ENCODE assay signal across 24 cellular contexts in the genomic region with DNA sequence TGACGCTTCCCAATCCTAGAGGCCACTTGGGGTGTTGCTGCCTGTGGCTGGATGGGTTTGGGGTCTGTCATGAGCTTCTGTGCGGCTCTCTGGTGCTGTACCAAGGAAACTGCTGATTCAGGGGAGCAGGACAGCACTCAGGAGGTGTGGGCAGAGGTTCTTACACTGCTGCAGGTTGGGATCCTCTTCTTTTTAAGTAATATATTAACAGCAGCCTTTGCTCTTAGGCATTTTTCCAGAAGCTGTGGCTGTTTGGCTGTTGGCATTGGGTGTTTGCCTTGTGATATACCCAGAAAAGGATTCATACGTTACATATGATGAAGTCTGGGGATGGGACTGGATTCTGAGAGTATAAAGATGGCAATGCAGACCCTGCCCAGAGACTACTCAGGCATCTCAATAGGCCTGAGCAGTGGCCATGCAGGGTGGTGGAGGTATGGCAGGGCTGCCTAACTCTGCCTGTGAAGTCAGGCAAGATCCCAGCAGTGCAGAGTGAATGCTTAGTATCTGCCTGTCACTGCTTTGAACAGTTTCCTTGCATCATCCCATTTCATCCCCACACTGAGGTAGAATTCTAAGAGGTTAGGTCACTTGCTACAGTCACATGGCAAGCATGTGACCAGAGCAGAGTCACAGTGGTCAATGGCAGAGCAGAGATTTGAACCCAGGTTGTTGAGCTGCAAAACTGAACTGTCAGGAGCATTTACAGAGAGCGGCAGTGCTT. TPM values are rescaled to one million over a fixed set of nuclear protein-coding genes. Genes with fewer than 3 reads are reported as not detected.
A peak's percentile ranks its signal among the peaks of the same experiment; 100 is the strongest.
DNase-seq lines count a peak whose midpoint lies in the region; ATAC-seq, FAIRE-seq and TF ChIP-seq lines count a peak whose summit lies in the region.
"Had no signal": no experiment of that assay in that cellular context is flagged by ENCODE, and none has a peak within 500 bp of the region (broad histone marks: within the 10 kb centered on the region; RNA-seq: fewer than 3 reads in every experiment).

No MANE protein-coding gene starts in this region.

- H2AFZ ChIP-seq in HepG2 (ENCODE audit: low read length), result no peak overlapping the region

- in situ Hi-C loops in HepG2 (cut with HindIII; ENCODE audit: extremely low pct_ligation_motif_present, low pct_unique_long_range_greater_than_20kb), result no loop called here

- ATAC-seq in HepG2, result no peak

- no peaks in the 10 kb centered on the region for H3K27me3 Mint-ChIP-seq in T-helper 2 cell treated with Interferon-gamma antibody and Interleukin-4, amounts not matched to agents 5 μg/mL and 100 μg/mL, for 36 hours (ENCODE audit: low read depth)
- H3K27me3 Mint-ChIP-seq in brain, result peaks cover 13% of the 10 kb centered on the region

- FAIRE-seq in HepG2 (lab: Jason Lieb, UNC), result no peak
- FAIRE-seq: endothelial cell of umbilical vein had no signal

- TF ChIP-seq CTCF in brain (conservative IDR thresholded peaks at IDR 0.05) (no peak), HepG2 (CRISPR knock-in tag; IDR thresholded peaks at IDR 0.05) (no peak), tibial artery (IDR thresholded peaks at IDR 0.05) (no peak)

- no peaks in the 10 kb centered on the region for H4K20me1 ChIP-seq in HepG2 (ENCODE audit: insufficient read depth, low read length)

- no peaks in the 10 kb centered on the region for H3K79me2 ChIP-seq in HepG2 (ENCODE audit: insufficient read depth, low read length)

- no peak for TF ChIP-seq RAD21 in HepG2 (CRISPR knock-in tag; IDR thresholded peaks at IDR 0.05)

- POLR2A ChIA-PET in HepG2 (lab: Yijun Ruan, JAX), result no interaction called here

- DNase-seq in T-helper 2 cell treated with Interferon-gamma antibody and Interleukin-4, amounts not matched to agents 5 μg/mL and 100 μg/mL, for 36 hours (ENCODE audit: low spot score), result no peak
- DNase-seq in T-helper 2 cell, result no peak
- no peak for DNase-seq in HepG2 (ENCODE audit: low spot score)
- DNase-seq in SIG-M5 (lab: John Stamatoyannopoulos, UW), result no peak
- DNase-seq in activated CD4-positive, CD25-positive, alpha-beta regulatory T cell (lab: John Stamatoyannopoulos, UW), result no peak
- DNase-seq in NCI-H146 treated with DMSO at 0.1 percent for 48 hours (lab: John Stamatoyannopoulos, UW; ENCODE audit: unreplicated experiment), result no peak
- no peak for DNase-seq in tibial artery
- DNase-seq: 8988T; activated CD4-positive, alpha-beta memory T cell treated with anti-CD3 and anti-CD28 coated beads, Interleukin-2, amount 10 ng/mL, durations not matched to agents 7 days and 5 days; activated naive CD4-positive, alpha-beta T cell treated with anti-CD3 and anti-CD28 coated beads, Interleukin-2, amount 50 U/mL, for 16 hours; activated T-cell treated with anti-CD3 and anti-CD28 coated beads, Interleukin-2, amount 50 U/mL, for 1 hour; NCI-H1694; NCI-H226; stimulated activated CD4-positive, alpha-beta T cell treated with anti-CD3 and anti-CD28 coated beads, Interleukin-2, amount 100 ng/mL, for 24 hours; SW 1271 had no signal

- H3K4me3 ChIP-seq in HepG2 (replicated peaks in 1 of 3; ENCODE audit: insufficient read depth in 1 of 3, low read depth in 2 of 3, low read length in 3 of 3) (no peak overlapping the region), tibial artery (no peak overlapping the region)
- H3K4me3 ChIP-seq: BLaER1 treated with 17β-estradiol and CSF1 and Interleukin-3, amounts not matched to agents 10 nM and 100 nM; coronary artery had no signal

- CTCF ChIA-PET in HepG2 (lab: Yijun Ruan, JAX; ENCODE audit: low intra/inter-chr PET ratio, low total read pairs), result no interaction called here

- BruUV-seq in HepG2 (replicated peaks; lab: Mats Ljungman, UMichigan), result no TSS peak

- 97% methylated on average over 4 of the region's 4 CpGs for WGBS in HepG2 (ENCODE audit: low lambda C conversion rate)

- H3K9me3 Mint-ChIP-seq in T-helper 2 cell treated with Interferon-gamma antibody and Interleukin-4, amounts not matched to agents 5 μg/mL and 100 μg/mL, for 36 hours, result no peaks in the 10 kb centered on the region
- peaks cover 0 to 3% (median 0%) of the 10 kb centered on the region in 5 experiments for H3K9me3 Mint-ChIP-seq in brain
- H3K9me3 Mint-ChIP-seq: activated CD4-positive, alpha-beta memory T cell treated with anti-CD3 and anti-CD28 coated beads, Interleukin-2, amount 10 ng/mL, durations not matched to agents 7 days and 5 days had no signal

- H3K36me3 ChIP-seq in HepG2 (replicated peaks in 1 of 2; ENCODE audit: control insufficient read depth in 1 of 2, insufficient read depth in 2 of 2, low read length in 2 of 2) (no peaks in the 10 kb centered on the region), tibial artery (no peaks in the 10 kb centered on the region)
- H3K36me3 ChIP-seq: BLaER1 treated with 17β-estradiol and CSF1 and Interleukin-3, amounts not matched to agents 10 nM and 100 nM had no signal

- H3K4me3 Mint-ChIP-seq in T-helper 2 cell treated with Interferon-gamma antibody and Interleukin-4, amounts not matched to agents 5 μg/mL and 100 μg/mL, for 36 hours, result no peak overlapping the region
- peak overlapping the region; percentile 12 to 64 (median 48) for H3K4me3 Mint-ChIP-seq in brain
- H3K4me3 Mint-ChIP-seq: activated CD4-positive, alpha-beta memory T cell treated with anti-CD3 and anti-CD28 coated beads, Interleukin-2, amount 10 ng/mL, durations not matched to agents 7 days and 5 days had no signal

- H3K4me1 Mint-ChIP-seq in T-helper 2 cell treated with Interferon-gamma antibody and Interleukin-4, amounts not matched to agents 5 μg/mL and 100 μg/mL, for 36 hours (ENCODE audit: low read depth), result peaks cover 18% of the 10 kb centered on the region
- peaks cover 43% of the 10 kb centered on the region for H3K4me1 Mint-ChIP-seq in brain

- H3K27ac Mint-ChIP-seq in T-helper 2 cell treated with Interferon-gamma antibody and Interleukin-4, amounts not matched to agents 5 μg/mL and 100 μg/mL, for 36 hours, result peak overlapping the region; percentile 47
- peak overlapping the region; percentile 0 to 89 (median 53) for H3K27ac Mint-ChIP-seq in brain
- H3K27ac Mint-ChIP-seq: activated CD4-positive, alpha-beta memory T cell treated with anti-CD3 and anti-CD28 coated beads, Interleukin-2, amount 10 ng/mL, durations not matched to agents 7 days and 5 days had no signal

- no peak for TF ChIP-seq POLR2A in HepG2 (IDR thresholded peaks at IDR 0.05; ENCODE audit: insufficient read depth in 1 of 2, low read depth in 2 of 2, low read length in 2 of 2)

- intact Hi-C loops in HepG2 (cut with micrococcal nuclease; ENCODE audit: unreplicated experiment), result no loop called here
- intact Hi-C loops in tibial artery (cut with DNase I; ENCODE audit: low total_unique reads), result no loop called here

- H3K27ac ChIP-seq in HepG2 (ENCODE audit: extremely low read length, insufficient read depth, low read length) (no peak overlapping the region), tibial artery (no peak overlapping the region)
- H3K27ac ChIP-seq: BLaER1 treated with 17β-estradiol and CSF1 and Interleukin-3, amounts not matched to agents 10 nM and 100 nM; coronary artery; VCaP had no signal

- H3K9ac ChIP-seq in HepG2 (ENCODE audit: insufficient read depth, low read depth, low read length), result no peak overlapping the region

- peaks cover 2% of the 10 kb centered on the region for H3K36me3 Mint-ChIP-seq in T-helper 2 cell treated with Interferon-gamma antibody and Interleukin-4, amounts not matched to agents 5 μg/mL and 100 μg/mL, for 36 hours (ENCODE audit: low read depth)
- H3K36me3 Mint-ChIP-seq in brain, result no peaks in the 10 kb centered on the region

- no peak for TF ChIP-seq EP300 in HepG2 (IDR thresholded peaks at IDR 0.05; ENCODE audit: low read depth in 2 of 2, low read length in 2 of 2)
- no peak for TF ChIP-seq EP300 in HepG2 (CRISPR knock-in tag; IDR thresholded peaks at IDR 0.05; ENCODE audit: borderline replicate concordance)

- H3K9me3 ChIP-seq in HepG2 (ENCODE audit: low read length), result no peaks in the 10 kb centered on the region
- no peaks in the 10 kb centered on the region for H3K9me3 ChIP-seq in tibial artery
- H3K9me3 ChIP-seq: BLaER1 treated with 17β-estradiol and CSF1 and Interleukin-3, amounts not matched to agents 10 nM and 100 nM had no signal

- no peak overlapping the region for H3K4me2 ChIP-seq in HepG2 (ENCODE audit: low read depth, low read length)
- H3K4me2 ChIP-seq: BLaER1 treated with 17β-estradiol and CSF1 and Interleukin-3, amounts not matched to agents 10 nM and 100 nM had no signal

- peaks cover 0 to 4% of the 10 kb centered on the region in 2 experiments; a peak in 2 of 5 replicates for H3K27me3 ChIP-seq in HepG2 (ENCODE audit: control insufficient read depth in 1 of 2, insufficient read depth in 2 of 2, low read length in 2 of 2)
- no peaks in the 10 kb centered on the region for H3K27me3 ChIP-seq in tibial artery

- peaks cover 51% of the 10 kb centered on the region for H3K4me1 ChIP-seq in HepG2 (ENCODE audit: insufficient read depth, low read length)
- peaks cover under 1 to 16% (median 9%) of the 10 kb centered on the region in 4 donors for H3K4me1 ChIP-seq in tibial artery

RNA-seq across cellular contexts. Expression of gene ABHD6, which starts 3.9 kb away (rescaled TPM):
- polyA plus RNA-seq in brain (ENCODE audit: insufficient read depth, low read depth, low replicate concordance), result 19.4 TPM
- total RNA-seq in HepG2 (2016; rRNA removed; fragmentation: Illumina TruSeq; extraction: Trizol), result 5.7 and 9.0 TPM in 2 replicates
- total RNA-seq in HepG2 (2016; cell fraction: cytosol; rRNA removed; fragmentation: Illumina TruSeq; extraction: Trizol; ENCODE audit: low read depth), result 4.3 and 4.9 TPM in 2 replicates
- 4.8 and 8.8 TPM in 2 replicates for total RNA-seq in HepG2 (2016; cell fraction: insoluble cytoplasmic fraction; rRNA removed; fragmentation: Illumina TruSeq; extraction: Trizol)
- total RNA-seq in HepG2 (2016; cell fraction: membrane; rRNA removed; fragmentation: Illumina TruSeq; extraction: Trizol), result 7.3 and 7.9 TPM in 2 replicates
- total RNA-seq in HepG2 (2016; cell fraction: nucleus; rRNA removed; fragmentation: Illumina TruSeq; extraction: Trizol), result 7.5 and 8.4 TPM in 2 replicates
- polyA plus RNA-seq in HepG2 (2011; rRNA removed), result 16.5 and 17.2 TPM in 2 replicates
- 17.9 and 18.6 TPM in 2 replicates for polyA plus RNA-seq in HepG2 (2011; cell fraction: cytosol; rRNA removed)
- polyA plus RNA-seq in HepG2 (2011; cell fraction: nucleus; rRNA removed), result 10.2 and 11.0 TPM in 2 replicates
- 7.6 and 9.4 TPM in 2 replicates for polyA plus RNA-seq in HepG2 (2012)
- polyA plus RNA-seq in HepG2 (2016; cell fraction: cytosol; fragmentation: Illumina TruSeq; extraction: Trizol; ENCODE audit: low read depth), result 3.4 and 4.3 TPM in 2 replicates
- 4.7 and 5.8 TPM in 2 replicates for polyA plus RNA-seq in HepG2 (2016; cell fraction: insoluble cytoplasmic fraction; fragmentation: Illumina TruSeq; extraction: Trizol; ENCODE audit: low read depth)
- 4.9 and 6.1 TPM in 2 replicates for polyA plus RNA-seq in HepG2 (2016; cell fraction: membrane; fragmentation: Illumina TruSeq; extraction: Trizol; ENCODE audit: low read depth)
- polyA plus RNA-seq in HepG2 (2016; cell fraction: nucleus; fragmentation: Illumina TruSeq; extraction: Trizol; ENCODE audit: insufficient read depth, low read depth), result 9.1 and 12.2 TPM in 2 replicates
- polyA minus RNA-seq in HepG2 (2011; rRNA and poly(A)+ RNA removed; ENCODE audit: low replicate concordance), result 34.5 and 67.6 TPM in 2 replicates
- 10.7 and 12.8 TPM in 2 replicates for polyA minus RNA-seq in HepG2 (2011; cell fraction: cytosol; rRNA and poly(A)+ RNA removed)
- polyA minus RNA-seq in HepG2 (2011; cell fraction: nucleus; rRNA and poly(A)+ RNA removed), result 12.6 and 14.9 TPM in 2 replicates

RNA-seq across cellular contexts. Expression of gene DNASE1L3, which starts 30.7 kb away (rescaled TPM):
- polyA plus RNA-seq in brain (ENCODE audit: insufficient read depth, low read depth, low replicate concordance) (0.80 TPM), HepG2 (2011; rRNA removed) (1.0 and 1.7 TPM in 2 replicates)
- 0.55 and 0.86 TPM in 2 replicates for total RNA-seq in HepG2 (2016; rRNA removed; fragmentation: Illumina TruSeq; extraction: Trizol)
- 0.30 TPM in 1 of 2 replicates, not detected in the other for total RNA-seq in HepG2 (2016; cell fraction: cytosol; rRNA removed; fragmentation: Illumina TruSeq; extraction: Trizol; ENCODE audit: low read depth)
- 0.61 and 0.73 TPM in 2 replicates for total RNA-seq in HepG2 (2016; cell fraction: insoluble cytoplasmic fraction; rRNA removed; fragmentation: Illumina TruSeq; extraction: Trizol)
- total RNA-seq in HepG2 (2016; cell fraction: membrane; rRNA removed; fragmentation: Illumina TruSeq; extraction: Trizol), result 0.53 and 1.1 TPM in 2 replicates
- total RNA-seq in HepG2 (2016; cell fraction: nucleus; rRNA removed; fragmentation: Illumina TruSeq; extraction: Trizol), result 0.22 TPM in 1 of 2 replicates, not detected in the other
- 1.0 and 1.3 TPM in 2 replicates for polyA plus RNA-seq in HepG2 (2011; cell fraction: cytosol; rRNA removed)
- 0.43 and 0.51 TPM in 2 replicates for polyA plus RNA-seq in HepG2 (2011; cell fraction: nucleus; rRNA removed)
- 0.33 and 2.5 TPM in 2 replicates for polyA plus RNA-seq in HepG2 (2012)
- 0.27 and 0.35 TPM in 2 replicates for polyA plus RNA-seq in HepG2 (2016; cell fraction: cytosol; fragmentation: Illumina TruSeq; extraction: Trizol; ENCODE audit: low read depth)
- 0.44 and 0.59 TPM in 2 replicates for polyA plus RNA-seq in HepG2 (2016; cell fraction: insoluble cytoplasmic fraction; fragmentation: Illumina TruSeq; extraction: Trizol; ENCODE audit: low read depth)
- 0.34 and 0.37 TPM in 2 replicates for polyA plus RNA-seq in HepG2 (2016; cell fraction: membrane; fragmentation: Illumina TruSeq; extraction: Trizol; ENCODE audit: low read depth)
- 0.55 TPM in 1 of 2 replicates, not detected in the other for polyA plus RNA-seq in HepG2 (2016; cell fraction: nucleus; fragmentation: Illumina TruSeq; extraction: Trizol; ENCODE audit: insufficient read depth, low read depth)
- polyA minus RNA-seq in HepG2 (2011; rRNA and poly(A)+ RNA removed; ENCODE audit: low replicate concordance), result 0.14 and 1.8 TPM in 2 replicates
- polyA minus RNA-seq in HepG2 (2011; cell fraction: cytosol; rRNA and poly(A)+ RNA removed), result 0.88 TPM in 1 of 2 replicates, not detected in the other
- 0.77 and 0.87 TPM in 2 replicates for polyA minus RNA-seq in HepG2 (2011; cell fraction: nucleus; rRNA and poly(A)+ RNA removed)
- total RNA-seq: activated CD4-positive, alpha-beta memory T cell treated with anti-CD3 and anti-CD28 coated beads, Interleukin-2, amount 10 ng/mL, durations not matched to agents 7 days and 5 days; HT1080; M059J; myocyte; osteocyte had no signal
